Comparison of ENCODE assay signal across 1 cellular context in the genomic region with DNA sequence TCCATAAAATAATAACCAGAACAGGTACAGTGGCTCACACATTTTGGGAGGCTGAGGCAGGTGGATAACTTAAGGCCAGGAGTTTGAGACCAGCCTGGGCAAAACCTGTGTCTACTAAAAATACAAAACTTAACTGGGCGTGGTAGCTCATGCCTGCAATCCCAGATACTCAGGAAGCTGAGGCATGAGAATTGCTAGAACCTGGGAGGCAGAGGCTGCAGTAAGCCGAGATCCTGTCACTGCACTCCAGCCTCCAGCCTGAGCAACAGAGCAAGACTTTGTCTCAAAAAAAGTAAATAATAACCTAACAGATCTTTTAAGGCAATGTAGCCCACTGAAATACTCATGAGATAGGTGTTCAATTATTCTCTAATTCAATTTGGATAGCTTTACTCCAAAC.
TF ChIP-seq lines count a peak whose summit lies in the region.

No MANE protein-coding gene starts in this region.

TF ChIP-seq in HepG2, 621 proteins besides CTCF, POLR2A, EP300 and RAD21 (continued from another document):
- TF ChIP-seq, protein P1, sequence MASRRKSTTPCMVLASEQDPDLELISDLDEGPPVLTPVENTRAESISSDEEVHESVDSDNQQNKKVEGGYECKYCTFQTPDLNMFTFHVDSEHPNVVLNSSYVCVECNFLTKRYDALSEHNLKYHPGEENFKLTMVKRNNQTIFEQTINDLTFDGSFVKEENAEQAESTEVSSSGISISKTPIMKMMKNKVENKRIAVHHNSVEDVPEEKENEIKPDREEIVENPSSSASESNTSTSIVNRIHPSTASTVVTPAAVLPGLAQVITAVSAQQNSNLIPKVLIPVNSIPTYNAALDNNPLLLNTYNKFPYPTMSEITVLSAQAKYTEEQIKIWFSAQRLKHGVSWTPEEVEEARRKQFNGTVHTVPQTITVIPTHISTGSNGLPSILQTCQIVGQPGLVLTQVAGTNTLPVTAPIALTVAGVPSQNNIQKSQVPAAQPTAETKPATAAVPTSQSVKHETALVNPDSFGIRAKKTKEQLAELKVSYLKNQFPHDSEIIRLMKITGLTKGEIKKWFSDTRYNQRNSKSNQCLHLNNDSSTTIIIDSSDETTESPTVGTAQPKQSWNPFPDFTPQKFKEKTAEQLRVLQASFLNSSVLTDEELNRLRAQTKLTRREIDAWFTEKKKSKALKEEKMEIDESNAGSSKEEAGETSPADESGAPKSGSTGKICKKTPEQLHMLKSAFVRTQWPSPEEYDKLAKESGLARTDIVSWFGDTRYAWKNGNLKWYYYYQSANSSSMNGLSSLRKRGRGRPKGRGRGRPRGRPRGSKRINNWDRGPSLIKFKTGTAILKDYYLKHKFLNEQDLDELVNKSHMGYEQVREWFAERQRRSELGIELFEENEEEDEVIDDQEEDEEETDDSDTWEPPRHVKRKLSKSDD (CRISPR knock-in tag; IDR thresholded peaks at IDR 0.05; ENCODE audit: low read depth): no peak
- no peak for TF ChIP-seq ZNF260 (CRISPR knock-in tag; IDR thresholded peaks at IDR 0.05; ENCODE audit: borderline replicate concordance, low read depth)
- TF ChIP-seq, protein P2, sequence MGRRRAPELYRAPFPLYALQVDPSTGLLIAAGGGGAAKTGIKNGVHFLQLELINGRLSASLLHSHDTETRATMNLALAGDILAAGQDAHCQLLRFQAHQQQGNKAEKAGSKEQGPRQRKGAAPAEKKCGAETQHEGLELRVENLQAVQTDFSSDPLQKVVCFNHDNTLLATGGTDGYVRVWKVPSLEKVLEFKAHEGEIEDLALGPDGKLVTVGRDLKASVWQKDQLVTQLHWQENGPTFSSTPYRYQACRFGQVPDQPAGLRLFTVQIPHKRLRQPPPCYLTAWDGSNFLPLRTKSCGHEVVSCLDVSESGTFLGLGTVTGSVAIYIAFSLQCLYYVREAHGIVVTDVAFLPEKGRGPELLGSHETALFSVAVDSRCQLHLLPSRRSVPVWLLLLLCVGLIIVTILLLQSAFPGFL (CRISPR knock-in tag; IDR thresholded peaks at IDR 0.05): no peak
